In genomic region chr4:79182209-79182608, GRCh38 we compare ENCODE assay signal across 22 cellular contexts.
"Had no signal": no experiment of that assay in that cellular context is flagged by ENCODE, and none has a peak within 500 bp of the region (broad histone marks: within the 10 kb centered on the region; RNA-seq: fewer than 3 reads in every experiment).

No MANE protein-coding gene starts in this region.

- H3K27me3 Mint-ChIP-seq: activated CD8-positive, alpha-beta T cell treated with anti-CD3 and anti-CD28 coated beads for 36 hours; activated naive CD8-positive, alpha-beta T cell treated with anti-CD3 and anti-CD28 coated beads, Interleukin-2, amount 10 ng/mL, durations not matched to agents 7 days and 5 days; activated T-cell treated with anti-CD3 and anti-CD28 coated beads, Interleukin-2, amount 50 U/mL, for 24 hours; dendritic cell treated with granulocyte-macrophage colony-stimulating factor and Interleukin-4, amounts not matched to agents 40 ng/mL and 50 ng/mL, for 4 days; naive B cell had no signal

- H3K27ac Mint-ChIP-seq: activated CD8-positive, alpha-beta T cell treated with anti-CD3 and anti-CD28 coated beads for 36 hours; activated naive CD8-positive, alpha-beta T cell treated with anti-CD3 and anti-CD28 coated beads, Interleukin-2, amount 10 ng/mL, durations not matched to agents 7 days and 5 days; activated T-cell treated with anti-CD3 and anti-CD28 coated beads, Interleukin-2, amount 50 U/mL, for 24 hours; activated T-helper 2 cell treated with anti-CD3 and anti-CD28 coated beads, Interferon-gamma antibody, Interleukin-2, Interleukin-4, amounts not matched to agents 10 μg/mL and 5 μg/mL and 100 μg/mL, durations not matched to agents 14 hours and 24 hours and 36 hours; dendritic cell treated with granulocyte-macrophage colony-stimulating factor and Interleukin-4, amounts not matched to agents 40 ng/mL and 50 ng/mL, for 4 days; naive B cell had no signal

- H3K9me3 Mint-ChIP-seq: activated CD8-positive, alpha-beta T cell treated with anti-CD3 and anti-CD28 coated beads for 36 hours; activated naive CD8-positive, alpha-beta T cell treated with anti-CD3 and anti-CD28 coated beads, Interleukin-2, amount 10 ng/mL, durations not matched to agents 7 days and 5 days; activated T-cell treated with anti-CD3 and anti-CD28 coated beads, Interleukin-2, amount 50 U/mL, for 24 hours; activated T-helper 2 cell treated with anti-CD3 and anti-CD28 coated beads, Interferon-gamma antibody, Interleukin-2, Interleukin-4, amounts not matched to agents 10 μg/mL and 5 μg/mL and 100 μg/mL, durations not matched to agents 14 hours and 24 hours and 36 hours; dendritic cell treated with granulocyte-macrophage colony-stimulating factor and Interleukin-4, amounts not matched to agents 40 ng/mL and 50 ng/mL, for 4 days had no signal

- H3K4me3 Mint-ChIP-seq: activated CD8-positive, alpha-beta T cell treated with anti-CD3 and anti-CD28 coated beads for 36 hours; activated naive CD8-positive, alpha-beta T cell treated with anti-CD3 and anti-CD28 coated beads, Interleukin-2, amount 10 ng/mL, durations not matched to agents 7 days and 5 days; activated T-cell treated with anti-CD3 and anti-CD28 coated beads, Interleukin-2, amount 50 U/mL, for 24 hours; dendritic cell treated with granulocyte-macrophage colony-stimulating factor and Interleukin-4, amounts not matched to agents 40 ng/mL and 50 ng/mL, for 4 days; naive B cell; neural crest cell had no signal

- DNase-seq: activated CD4-positive, alpha-beta T cell treated with anti-CD3 and anti-CD28 coated beads for 48 hours; activated CD4-positive, CD25-positive, alpha-beta regulatory T cell; activated CD8-positive, alpha-beta T cell treated with anti-CD3 and anti-CD28 coated beads for 36 hours; activated naive CD4-positive, alpha-beta T cell treated with Interleukin-2 at 50 U/mL for 16 hours; activated naive CD8-positive, alpha-beta T cell treated with anti-CD3 and anti-CD28 coated beads, Interleukin-2, amount 10 ng/mL, durations not matched to agents 7 days and 5 days; activated T-cell treated with anti-CD3 and anti-CD28 coated beads, Interleukin-2, amount 50 U/mL, for 24 hours; amygdala; effector memory CD4-positive, alpha-beta T cell; esophagus squamous epithelium; left cardiac atrium; mesenchymal stem cell; mucosa of descending colon; naive B cell; stimulated activated CD4-positive, alpha-beta T cell treated with anti-CD3 and anti-CD28 coated beads, Interleukin-2, amount 100 ng/mL, for 24 hours; stimulated activated naive CD8-positive, alpha-beta T cell treated with anti-CD3 and anti-CD28 coated beads, Interleukin-15, Interleukin-2, amounts not matched to agents 100 U/mL and 50 U/mL, for 24 hours; substantia nigra; tibial artery had no signal

- H3K36me3 Mint-ChIP-seq: activated naive CD8-positive, alpha-beta T cell treated with anti-CD3 and anti-CD28 coated beads, Interleukin-2, amount 10 ng/mL, durations not matched to agents 7 days and 5 days; naive B cell had no signal

- H3K4me1 Mint-ChIP-seq: activated naive CD8-positive, alpha-beta T cell treated with anti-CD3 and anti-CD28 coated beads, Interleukin-2, amount 10 ng/mL, durations not matched to agents 7 days and 5 days; naive B cell; neural crest cell had no signal

- ATAC-seq: activated CD8-positive, alpha-beta T cell treated with anti-CD3 and anti-CD28 coated beads for 36 hours; left cardiac atrium; mucosa of descending colon; stimulated activated naive CD8-positive, alpha-beta T cell treated with anti-CD3 and anti-CD28 coated beads, Interleukin-15, Interleukin-2, amounts not matched to agents 100 U/mL and 50 U/mL, for 24 hours had no signal

- FAIRE-seq: endothelial cell of umbilical vein, islet of Langerhans had no signal
